ENCODE assay signal across 1 cellular context in genomic region chr15:74955796-74956647, GRCh38.
TF ChIP-seq lines count a peak whose summit lies in the region.

No MANE protein-coding gene starts in this region.

TF ChIP-seq in K562, 482 proteins besides CTCF, POLR2A, EP300 and RAD21 (continues in another document):
- peak; percentile 70; the same call in 1 of the 2 replicates for TF ChIP-seq RB1 (IDR thresholded peaks at IDR 0.05; ENCODE audit: low read depth)
- TF ChIP-seq PURB (CRISPR knock-in tag; IDR thresholded peaks at IDR 0.05; ENCODE audit: low read depth) = 0 out of 2 replicates have a peak, but pooled peaks have one; percentile 80
- TF ChIP-seq ATF2 (CRISPR knock-in tag; IDR thresholded peaks at IDR 0.05) = peak; percentile 95; the same call in 1 of the 2 replicates
- TF ChIP-seq PTBP1 (IDR thresholded peaks at IDR 0.05; ENCODE audit: low read depth, low read length) = peak; percentile 75; the same call in 1 of the 2 replicates
- peak; percentile 85 for TF ChIP-seq RBFOX2 (IDR thresholded peaks at IDR 0.05; ENCODE audit: low read depth, low read length)
- TF ChIP-seq ZNF316 (IDR thresholded peaks at IDR 0.05) = no peak
- peak; percentile 53; the same call in 1 of the 2 replicates for TF ChIP-seq SP1 (CRISPR knock-in tag; IDR thresholded peaks at IDR 0.05)
- TF ChIP-seq THAP12 (CRISPR knock-in tag; IDR thresholded peaks at IDR 0.05) = peak; percentile 2; the same call in 1 of the 2 replicates
- peak; percentile 94 for TF ChIP-seq ARID4B (CRISPR knock-in tag; IDR thresholded peaks at IDR 0.05)
- peak; percentile 100 for TF ChIP-seq MGA (IDR thresholded peaks at IDR 0.05)
- TF ChIP-seq MXI1 (IDR thresholded peaks at IDR 0.05; ENCODE audit: low read depth, low read length) = no peak
- TF ChIP-seq HNRNPUL1 (IDR thresholded peaks at IDR 0.05; ENCODE audit: low read length) = no peak
- TF ChIP-seq ZNF436 (CRISPR knock-in tag; IDR thresholded peaks at IDR 0.05) = no peak
- peak; percentile 6; the same call in 1 of the 2 replicates for TF ChIP-seq GATAD2A (IDR thresholded peaks at IDR 0.05)
- TF ChIP-seq ZNF146 (CRISPR knock-in tag; IDR thresholded peaks at IDR 0.05; ENCODE audit: unreplicated experiment) = peak; percentile 34
- no peak for TF ChIP-seq ZBTB11 (CRISPR knock-in tag; IDR thresholded peaks at IDR 0.05)
- TF ChIP-seq MITF (IDR thresholded peaks at IDR 0.05) = peak; percentile 96
- TF ChIP-seq ZNF3 (CRISPR knock-in tag; IDR thresholded peaks at IDR 0.05) = no peak
- TF ChIP-seq ELF4 (CRISPR knock-in tag; IDR thresholded peaks at IDR 0.05) = no peak
- TF ChIP-seq ZNF444 (CRISPR knock-in tag; IDR thresholded peaks at IDR 0.05) = no peak
- peak; percentile 98 for TF ChIP-seq USF1 (CRISPR knock-in tag; IDR thresholded peaks at IDR 0.05)
- peak; percentile 100 for TF ChIP-seq L3MBTL2 (IDR thresholded peaks at IDR 0.05)
- no peak for TF ChIP-seq EZH2 (IDR thresholded peaks at IDR 0.05; ENCODE audit: borderline replicate concordance, low read depth, low read length)
- TF ChIP-seq CHD2 (IDR thresholded peaks at IDR 0.05; ENCODE audit: low read depth, low read length) = peak; percentile 20; the same call in 1 of the 2 replicates
